8 cellular contexts compared by ENCODE assay signal in genomic region chr9:33025572-33026347, GRCh38.
DNase-seq lines count a peak whose midpoint lies in the region; ATAC-seq and TF ChIP-seq lines count a peak whose summit lies in the region.

No MANE protein-coding gene starts in this region.

- peak overlapping the region; percentile 100 for H3K27ac ChIP-seq in caudate nucleus (ENCODE audit: low read depth, low read length)

- TF ChIP-seq POLR2A in GM18505 (IDR thresholded peaks at IDR 0.05; ENCODE audit: borderline replicate concordance, extremely low read depth, insufficient read depth, insufficient read length) = no peak

- ATAC-seq in GM18505 (IDR thresholded peaks at IDR 0.05; ENCODE audit: unreplicated experiment) (peak; percentile 35), HG02884 (IDR thresholded peaks at IDR 0.05; ENCODE audit: unreplicated experiment) (peak; percentile 36)

- DNase-seq in NCI-H2029 treated with DMSO at 0.1 percent for 48 hours (lab: John Stamatoyannopoulos, UW) (peak; percentile 74), caudate nucleus (lab: John Stamatoyannopoulos, UW) (peak in 52 of 61 donors; percentile 9 to 90 (median 61)), kidney glomerular epithelial cell (lab: John Stamatoyannopoulos, UW) (peak; percentile 34), HCEC 1CT (no peak)
- peak; percentile 41 to 60 (median 58) for DNase-seq in activated CD4-positive, CD25-positive, alpha-beta regulatory T cell (lab: John Stamatoyannopoulos, UW)
- peak; percentile 68 to 78 for DNase-seq in stimulated activated CD4-positive, alpha-beta T cell treated with anti-CD3 and anti-CD28 coated beads, Interleukin-1b, Interleukin-23, amount 100 ng/mL, for 4 hours (ENCODE audit: low read depth in 2 of 2)
